ENCODE assay signal across 9 cellular contexts in genomic region chr3:58299839-58300516, GRCh38. TPM values are rescaled to one million over a fixed set of nuclear protein-coding genes. Genes with fewer than 3 reads are reported as not detected.
DNase-seq lines count a peak whose midpoint lies in the region; ATAC-seq and TF ChIP-seq lines count a peak whose summit lies in the region.
"Had no signal": no experiment of that assay in that cellular context is flagged by ENCODE, and none has a peak within 500 bp of the region (broad histone marks: within the 10 kb centered on the region; RNA-seq: fewer than 3 reads in every experiment).

No MANE protein-coding gene starts in this region.

- no peak overlapping the region for H3K4ac ChIP-seq in mesendoderm (ENCODE audit: low read depth, low read length)

- no peak overlapping the region for H2AK5ac ChIP-seq in mesendoderm (ENCODE audit: low read length)

- H2BK120ac ChIP-seq in mesendoderm (ENCODE audit: low read depth, low read length) = no peak overlapping the region

- intact Hi-C loops in breast epithelium (cut with DNase I; ENCODE audit: low total_unique reads) = loop anchor here (10.0 kb wide), 1 partner anchor 115 kb away; no protein-coding TSS in a partner anchor

- no peaks in the 10 kb centered on the region for H3K9me3 ChIP-seq in breast epithelium

- H3K27me3 Mint-ChIP-seq in HFFc6 (ENCODE audit: insufficient read depth) = peaks cover 6% of the 10 kb centered on the region
- H3K27me3 Mint-ChIP-seq in activated T-cell treated with anti-CD3 and anti-CD28 coated beads, Interleukin-2, amount 50 U/mL, for 4 hours (ENCODE audit: low read depth) = peaks cover 30% of the 10 kb centered on the region

- H3K9ac ChIP-seq in mesendoderm (ENCODE audit: low read length) = no peak overlapping the region

- no peaks in the 10 kb centered on the region for H3K79me1 ChIP-seq in mesendoderm (ENCODE audit: low read length)

- H2BK5ac ChIP-seq in mesendoderm (ENCODE audit: low read length) = no peak overlapping the region

- ATAC-seq in activated T-cell treated with anti-CD3 and anti-CD28 coated beads, Interleukin-2, amount 50 U/mL, for 4 hours = no peak

- H4K8ac ChIP-seq in mesendoderm (ENCODE audit: low read depth, low read length) = no peak overlapping the region

- H3K4me1 ChIP-seq in breast epithelium = no peaks in the 10 kb centered on the region
- H3K4me1 ChIP-seq in mesendoderm (ENCODE audit: control insufficient read depth, low read depth, low read length) = no peaks in the 10 kb centered on the region

- H3K27ac ChIP-seq in breast epithelium = no peak overlapping the region
- no peak overlapping the region for H3K27ac ChIP-seq in mesendoderm (ENCODE audit: low read depth, low read length)
- H3K27ac ChIP-seq: epithelial cell of prostate had no signal

- no peak overlapping the region for H3K27ac Mint-ChIP-seq in HFFc6

- no peaks in the 10 kb centered on the region for H3K79me2 ChIP-seq in mesendoderm (ENCODE audit: control insufficient read depth, insufficient read depth, low read length)

- H2BK15ac ChIP-seq in mesendoderm (replicated peaks; ENCODE audit: low read depth) = no peak overlapping the region

- TF ChIP-seq POLR2A in breast epithelium (IDR thresholded peaks at IDR 0.05) = no peak

- TF ChIP-seq CTCF in HFFc6 (IDR thresholded peaks at IDR 0.05) = peak; percentile 84
- TF ChIP-seq CTCF in breast epithelium (IDR thresholded peaks at IDR 0.05) = peak in 2 of 3 donors; percentile 50 to 65

- H3K23ac ChIP-seq in mesendoderm (ENCODE audit: low read length) = no peak overlapping the region

- no peak overlapping the region for H3K4me3 Mint-ChIP-seq in HFFc6
- H3K4me3 Mint-ChIP-seq in activated T-cell treated with anti-CD3 and anti-CD28 coated beads, Interleukin-2, amount 50 U/mL, for 4 hours = no peak overlapping the region

- H3K36me3 Mint-ChIP-seq in HFFc6 (ENCODE audit: low read depth) = no peaks in the 10 kb centered on the region
- peaks cover 2% of the 10 kb centered on the region for H3K36me3 Mint-ChIP-seq in activated T-cell treated with anti-CD3 and anti-CD28 coated beads, Interleukin-2, amount 50 U/mL, for 4 hours (ENCODE audit: insufficient read depth)

- H4K5ac ChIP-seq in mesendoderm (ENCODE audit: low read length) = no peak overlapping the region

- no peak overlapping the region for H3K56ac ChIP-seq in mesendoderm (ENCODE audit: low read length)

- H3K18ac ChIP-seq in mesendoderm (ENCODE audit: low read length) = no peak overlapping the region

- DNase-seq in AML-193 (lab: John Stamatoyannopoulos, UW) = peak; percentile 61 to 62
- DNase-seq in HFFc6 = peak; percentile 33
- DNase-seq in breast epithelium (ENCODE audit: low spot score in 2 of 2) = no peak
- DNase-seq in mesendoderm = peak; percentile 32
- DNase-seq in occipital lobe (lab: John Stamatoyannopoulos, UW) = no peak
- no peak for DNase-seq in 8988T
- no peak for DNase-seq in activated CD4-positive, alpha-beta T cell treated with anti-CD3 and anti-CD28 coated beads, Interleukin-2, amount 50 U/mL, for 48 hours
- no peak for DNase-seq in activated T-cell treated with anti-CD3 and anti-CD28 coated beads, Interleukin-2, amount 50 U/mL, for 4 hours

- H3K4me2 ChIP-seq in mesendoderm (ENCODE audit: low read length) = no peak overlapping the region

- WGBS in mesendoderm (ENCODE audit: extremely low coverage, insufficient coverage, low lambda C conversion rate) = no CpG with 5 or more reads among the region's 8 CpGs

- H3K4me1 Mint-ChIP-seq in HFFc6 (ENCODE audit: low read depth) = no peaks in the 10 kb centered on the region
- no peaks in the 10 kb centered on the region for H3K4me1 Mint-ChIP-seq in activated T-cell treated with anti-CD3 and anti-CD28 coated beads, Interleukin-2, amount 50 U/mL, for 4 hours (ENCODE audit: low read depth)

- H3K36me3 ChIP-seq in breast epithelium (no peaks in the 10 kb centered on the region), mesendoderm (ENCODE audit: control insufficient read depth, insufficient read depth, low read length) (no peaks in the 10 kb centered on the region)

- no peaks in the 10 kb centered on the region for H3K9me3 Mint-ChIP-seq in HFFc6
- H3K9me3 Mint-ChIP-seq in activated T-cell treated with anti-CD3 and anti-CD28 coated beads, Interleukin-2, amount 50 U/mL, for 4 hours = peaks cover 4% of the 10 kb centered on the region

- peaks cover 0 to 3% of the 10 kb centered on the region in 2 donors for H3K27me3 ChIP-seq in breast epithelium
- H3K27me3 ChIP-seq in mesendoderm (ENCODE audit: insufficient read depth, low read length, poor library complexity) = no peaks in the 10 kb centered on the region

- H3K4me3 ChIP-seq in breast epithelium (no peak overlapping the region), mesendoderm (ENCODE audit: low read length) (no peak overlapping the region)

RNA-seq across cellular contexts. Expression of gene RPP14, which starts 6.1 kb away (rescaled TPM):
- 10 to 100 TPM; 14.5 to 19.9 (median 16.0) TPM for total RNA-seq in HFFc6 (2021; fragmentation: NEBNext Ultra II Directional; extraction: Animal tissue kit (Norgen Biotek cat#: 25700))
- total RNA-seq in breast epithelium = 10 to 100 TPM in 2 of 3 donors, 1 to 10 TPM in 1; 6.2 to 11.0 (median 10.8) TPM
- 19.3 TPM for polyA plus RNA-seq in mesendoderm (2013, experiment 1 of 2)
- polyA plus RNA-seq in mesendoderm (2013, experiment 2 of 2) = 19.4 TPM
- 14.2 TPM for total RNA-seq in occipital lobe
- total RNA-seq in activated T-cell treated with anti-CD3 and anti-CD28 coated beads, Interleukin-2, amount 50 U/mL, for 4 hours = 10 to 100 TPM; 21.6 to 24.8 (median 23.8) TPM

RNA-seq across cellular contexts. Expression of gene HTD2, which starts 6.3 kb away (rescaled TPM):
- total RNA-seq in HFFc6 (2021; fragmentation: NEBNext Ultra II Directional; extraction: Animal tissue kit (Norgen Biotek cat#: 25700)) = 1 to 10 TPM; 5.1 to 8.7 (median 6.3) TPM
- total RNA-seq in breast epithelium (10 to 100 TPM; 10.6 to 19.6 (median 11.1) TPM), occipital lobe (12.3 TPM)
- 6.4 TPM for polyA plus RNA-seq in mesendoderm (2013, experiment 1 of 2)
- 4.3 TPM for polyA plus RNA-seq in mesendoderm (2013, experiment 2 of 2)
- total RNA-seq in activated T-cell treated with anti-CD3 and anti-CD28 coated beads, Interleukin-2, amount 50 U/mL, for 4 hours = 10 to 100 TPM; 14.4 to 16.1 (median 15.9) TPM

RNA-seq across cellular contexts. Expression of gene PXK, which starts 32.7 kb away (rescaled TPM):
- total RNA-seq in HFFc6 (2021; fragmentation: NEBNext Ultra II Directional; extraction: Animal tissue kit (Norgen Biotek cat#: 25700)) = 10 to 100 TPM; 16.3 to 25.1 (median 21.1) TPM
- 10 to 100 TPM; 30.3 to 36.1 (median 34.6) TPM for total RNA-seq in breast epithelium
- 5.3 TPM for polyA plus RNA-seq in mesendoderm (2013, experiment 1 of 2)
- 5.1 TPM for polyA plus RNA-seq in mesendoderm (2013, experiment 2 of 2)
- total RNA-seq in occipital lobe = 28.2 TPM
- 10 to 100 TPM; 30.1 to 40.2 (median 32.2) TPM for total RNA-seq in activated T-cell treated with anti-CD3 and anti-CD28 coated beads, Interleukin-2, amount 50 U/mL, for 4 hours

Comparison
In these comparisons a context has a peak if more than half of its experiments do, and no peak if none do; other contexts are left out.
1. DNase-seq: peak in AML-193 (2 of 2), HFFc6 (single experiment) and mesendoderm (single experiment); none in breast epithelium (0 of 2), occipital lobe (single experiment), 8988T (single experiment), activated CD4-positive, alpha-beta T cell treated with anti-CD3 and anti-CD28 coated beads, Interleukin-2, amount 50 U/mL, for 48 hours (0 of 2) and activated T-cell treated with anti-CD3 and anti-CD28 coated beads, Interleukin-2, amount 50 U/mL, for 4 hours (single experiment).